35 cellular contexts compared by ENCODE assay signal in genomic region chr2:29535188-29535587, GRCh38.
DNase-seq lines count a peak whose midpoint lies in the region; ATAC-seq, FAIRE-seq and TF ChIP-seq lines count a peak whose summit lies in the region.
"Had no signal": no experiment of that assay in that cellular context is flagged by ENCODE, and none has a peak within 500 bp of the region (broad histone marks: within the 10 kb centered on the region; RNA-seq: fewer than 3 reads in every experiment).

No MANE protein-coding gene starts in this region.

- no peaks in the 10 kb centered on the region for H3K36me3 Mint-ChIP-seq in effector memory CD8-positive, alpha-beta T cell (ENCODE audit: insufficient read depth)
- H3K36me3 Mint-ChIP-seq: CD14-positive monocyte; CD4-positive, alpha-beta memory T cell; CD4-positive, CD25-positive, alpha-beta regulatory T cell; CD8-positive, alpha-beta memory T cell; CD8-positive, alpha-beta T cell had no signal

- FAIRE-seq in HepG2 (lab: Jason Lieb, UNC): no peak
- FAIRE-seq: A204.1, A549, D721Med had no signal

- ATAC-seq in HepG2 (no peak), left lobe of liver (peak; percentile 54)
- no peak for ATAC-seq in effector memory CD8-positive, alpha-beta T cell (replicated peaks)
- ATAC-seq: A549; CD8-positive, alpha-beta T cell had no signal

- no peak overlapping the region for H2AFZ ChIP-seq in HepG2 (ENCODE audit: low read length)

- H3K9ac ChIP-seq in liver (ENCODE audit: low read depth in 1 of 2, low read length in 2 of 2) (no peak overlapping the region), HepG2 (ENCODE audit: insufficient read depth, low read depth, low read length) (no peak overlapping the region)
- H3K9ac ChIP-seq: BLaER1; BLaER1 treated with 17β-estradiol and CSF1 and Interleukin-3, amounts not matched to agents 10 nM and 100 nM had no signal

- H3K27me3 ChIP-seq in liver (ENCODE audit: control insufficient read depth in 4 of 4, insufficient read depth in 4 of 4, low read length in 3 of 4): no peaks in the 10 kb centered on the region
- no peaks in the 10 kb centered on the region for H3K27me3 ChIP-seq in HepG2 (ENCODE audit: control insufficient read depth in 1 of 2, insufficient read depth in 2 of 2, low read length in 2 of 2)
- H3K27me3 ChIP-seq in esophagus muscularis mucosa: no peaks in the 10 kb centered on the region
- H3K27me3 ChIP-seq: BE2C; BLaER1; BLaER1 treated with 17β-estradiol and CSF1 and Interleukin-3, amounts not matched to agents 10 nM and 100 nM had no signal

- BruUV-seq in HepG2 (replicated peaks; lab: Mats Ljungman, UMichigan): no TSS peak

- TF ChIP-seq EP300 in HepG2 (IDR thresholded peaks at IDR 0.05; ENCODE audit: low read depth in 2 of 2, low read length in 2 of 2) (no peak), HepG2 (CRISPR knock-in tag; IDR thresholded peaks at IDR 0.05; ENCODE audit: borderline replicate concordance) (no peak), esophagus muscularis mucosa (IDR thresholded peaks at IDR 0.05) (no peak)

- CTCF ChIA-PET in HepG2 (lab: Yijun Ruan, JAX; ENCODE audit: low intra/inter-chr PET ratio, low total read pairs): no interaction called here

- TF ChIP-seq CTCF in liver (IDR thresholded peaks at IDR 0.05; ENCODE audit: low read depth, low read length, missing input control) (peak; percentile 5), HepG2 (CRISPR knock-in tag; IDR thresholded peaks at IDR 0.05) (no peak), esophagus muscularis mucosa (IDR thresholded peaks at IDR 0.05) (no peak)

- H3K4me3 ChIP-seq in liver (ENCODE audit: low read depth in 1 of 3, low read length in 3 of 3) (no peak overlapping the region), HepG2 (replicated peaks in 1 of 3; ENCODE audit: insufficient read depth in 1 of 3, low read depth in 2 of 3, low read length in 3 of 3) (no peak overlapping the region), esophagus muscularis mucosa (no peak overlapping the region)
- H3K4me3 ChIP-seq: A549; BLaER1; BLaER1 treated with 17β-estradiol and CSF1 and Interleukin-3, amounts not matched to agents 10 nM and 100 nM had no signal

- H3K36me3 ChIP-seq in liver (ENCODE audit: control insufficient read depth in 4 of 4, insufficient read depth in 3 of 4, low read depth in 1 of 4, low read length in 3 of 4) (no peaks in the 10 kb centered on the region), HepG2 (replicated peaks in 1 of 2; ENCODE audit: control insufficient read depth in 1 of 2, insufficient read depth in 2 of 2, low read length in 2 of 2) (no peaks in the 10 kb centered on the region), esophagus muscularis mucosa (no peaks in the 10 kb centered on the region)
- H3K36me3 ChIP-seq: BE2C; BLaER1; BLaER1 treated with 17β-estradiol and CSF1 and Interleukin-3, amounts not matched to agents 10 nM and 100 nM had no signal

- H3K4me1 ChIP-seq in liver (ENCODE audit: control insufficient read depth in 4 of 4, insufficient read depth in 4 of 4, low read length in 3 of 4) (peaks cover 0 to 12% (median 6%) of the 10 kb centered on the region in 4 donors), HepG2 (ENCODE audit: insufficient read depth, low read length) (no peaks in the 10 kb centered on the region), esophagus muscularis mucosa (no peaks in the 10 kb centered on the region)
- H3K4me1 ChIP-seq: A549; BE2C; BLaER1; BLaER1 treated with 17β-estradiol and CSF1 and Interleukin-3, amounts not matched to agents 10 nM and 100 nM had no signal

- H3K9me3 ChIP-seq in liver (ENCODE audit: control insufficient read depth in 4 of 4, low read length in 3 of 4) (no peaks in the 10 kb centered on the region), HepG2 (ENCODE audit: low read length) (no peaks in the 10 kb centered on the region), esophagus muscularis mucosa (no peaks in the 10 kb centered on the region)
- H3K9me3 ChIP-seq: A549, BE2C, BLaER1, Caco-2 had no signal

- DNase-seq in HepG2 (ENCODE audit: low spot score) (no peak), esophagus muscularis mucosa (ENCODE audit: extremely low spot score) (peak; percentile 66), left lobe of liver (ENCODE audit: low spot score) (no peak), HuH-7 (ENCODE audit: low spot score) (no peak)
- no peak for DNase-seq in effector memory CD8-positive, alpha-beta T cell
- DNase-seq: 8988T; ACHN; AML-193; BE2C; C1 segment of cervical spinal cord; Caco-2; Calu3; CD4-positive, alpha-beta memory T cell; CD4-positive, alpha-beta T cell; CD4-positive, CD25-positive, alpha-beta regulatory T cell; CD8-positive, alpha-beta memory T cell; CD8-positive, alpha-beta T cell; COR-L47; DMS 273 treated with DMSO at 0.1 percent for 48 hours; DMS153; DMS53; DMS79; DMS79 treated with DMSO at 0.1 percent for 48 hours; DND-41; EL had no signal

- H3K27ac ChIP-seq in liver (ENCODE audit: low read depth in 1 of 2, low read length in 2 of 2) (no peak overlapping the region), HepG2 (ENCODE audit: extremely low read length, insufficient read depth, low read length) (no peak overlapping the region), esophagus muscularis mucosa (replicated peaks in 1 of 4) (no peak overlapping the region)
- H3K27ac ChIP-seq: 22Rv1; A549; BLaER1; BLaER1 treated with 17β-estradiol and CSF1 and Interleukin-3, amounts not matched to agents 10 nM and 100 nM; C4-2B had no signal

- H4K20me1 ChIP-seq in HepG2 (ENCODE audit: insufficient read depth, low read length): no peaks in the 10 kb centered on the region
- H4K20me1 ChIP-seq: BLaER1; BLaER1 treated with 17β-estradiol and CSF1 and Interleukin-3, amounts not matched to agents 10 nM and 100 nM had no signal

- POLR2A ChIA-PET in HepG2 (lab: Yijun Ruan, JAX): no interaction called here

- H3K27ac Mint-ChIP-seq in effector memory CD8-positive, alpha-beta T cell: no peak overlapping the region
- H3K27ac Mint-ChIP-seq: B cell; CD4-positive, alpha-beta memory T cell; CD4-positive, alpha-beta T cell; CD4-positive, CD25-positive, alpha-beta regulatory T cell; CD8-positive, alpha-beta memory T cell; CD8-positive, alpha-beta T cell had no signal

- peak in 1 of 2 donors; percentile 12 for TF ChIP-seq RAD21 in liver (IDR thresholded peaks at IDR 0.05)
- no peak for TF ChIP-seq RAD21 in HepG2 (CRISPR knock-in tag; IDR thresholded peaks at IDR 0.05)

- intact Hi-C loops in HepG2 (cut with micrococcal nuclease; ENCODE audit: unreplicated experiment): no loop called here
- intact Hi-C loops in esophagus muscularis mucosa (cut with DNase I): no loop called here

- H3K4me2 ChIP-seq in HepG2 (ENCODE audit: low read depth, low read length): no peak overlapping the region
- H3K4me2 ChIP-seq: A549; BLaER1; BLaER1 treated with 17β-estradiol and CSF1 and Interleukin-3, amounts not matched to agents 10 nM and 100 nM had no signal

- in situ Hi-C loops in HepG2 (cut with HindIII; ENCODE audit: extremely low pct_ligation_motif_present, low pct_unique_long_range_greater_than_20kb): no loop called here

- no peaks in the 10 kb centered on the region for H3K79me2 ChIP-seq in HepG2 (ENCODE audit: insufficient read depth, low read length)

- TF ChIP-seq POLR2A in HepG2 (IDR thresholded peaks at IDR 0.05; ENCODE audit: insufficient read depth in 1 of 2, low read depth in 2 of 2, low read length in 2 of 2) (no peak), esophagus muscularis mucosa (IDR thresholded peaks at IDR 0.05; ENCODE audit: low read depth) (no peak)

- 91% methylated on average over 1 of the region's 1 CpG for WGBS in liver
- 0% methylated on average over 1 of the region's 1 CpG for WGBS in HepG2 (ENCODE audit: low lambda C conversion rate)
- whole genome bisulfite sequencing in esophagus muscularis mucosa: 74% methylated on average over 1 of the region's 1 CpG

- no peak overlapping the region for H3K4me3 Mint-ChIP-seq in effector memory CD8-positive, alpha-beta T cell
- H3K4me3 Mint-ChIP-seq: B cell; CD14-positive monocyte; CD4-positive, alpha-beta memory T cell; CD4-positive, alpha-beta T cell; CD4-positive, CD25-positive, alpha-beta regulatory T cell; CD8-positive, alpha-beta memory T cell; CD8-positive, alpha-beta T cell had no signal

- H3K9me3 Mint-ChIP-seq in effector memory CD8-positive, alpha-beta T cell: no peaks in the 10 kb centered on the region
- H3K9me3 Mint-ChIP-seq: CD4-positive, alpha-beta memory T cell; CD4-positive, alpha-beta T cell; CD8-positive, alpha-beta memory T cell; CD8-positive, alpha-beta T cell had no signal

- no peaks in the 10 kb centered on the region for H3K4me1 Mint-ChIP-seq in effector memory CD8-positive, alpha-beta T cell (ENCODE audit: low read depth in 2 of 2)
- H3K4me1 Mint-ChIP-seq: B cell; CD14-positive monocyte; CD4-positive, alpha-beta memory T cell; CD4-positive, CD25-positive, alpha-beta regulatory T cell; CD8-positive, alpha-beta memory T cell had no signal

- H3K27me3 Mint-ChIP-seq in effector memory CD8-positive, alpha-beta T cell: peaks cover 53 to 65% of the 10 kb centered on the region in 2 donors

TF ChIP-seq in liver, 16 proteins besides CTCF, POLR2A, EP300 and RAD21:
- peak; percentile 24 to 69 for TF ChIP-seq RXRA (IDR thresholded peaks at IDR 0.05)
- no peak for TF ChIP-seq NR2F2 (IDR thresholded peaks at IDR 0.05)
- TF ChIP-seq HNF4G (IDR thresholded peaks at IDR 0.05): no peak
- TF ChIP-seq YY1 (IDR thresholded peaks at IDR 0.05): no peak
- TF ChIP-seq ATF3 (IDR thresholded peaks at IDR 0.05): no peak
- TF ChIP-seq HNF4A (conservative IDR thresholded peaks at IDR 0.05): peak in 1 of 2 donors; percentile 23

TF ChIP-seq in HepG2, 621 proteins besides CTCF, POLR2A, EP300 and RAD21:
- TF ChIP-seq SP4 (CRISPR knock-in tag; IDR thresholded peaks at IDR 0.05) (no peak), ELF3 (CRISPR knock-in tag; IDR thresholded peaks at IDR 0.05) (no peak), SIN3B (IDR thresholded peaks at IDR 0.05; ENCODE audit: low read length) (no peak), ZNF10 (CRISPR knock-in tag; IDR thresholded peaks at IDR 0.05; ENCODE audit: borderline replicate concordance, low read depth) (no peak), SATB2 (CRISPR knock-in tag; IDR thresholded peaks at IDR 0.05) (no peak), ZNF615 (CRISPR knock-in tag; IDR thresholded peaks at IDR 0.05; ENCODE audit: borderline replicate concordance) (no peak), IRF1 (CRISPR knock-in tag; IDR thresholded peaks at IDR 0.05; ENCODE audit: low read depth) (no peak)
TF ChIP-seq in HepG2: peak in this region for 0.
